ENCODE assay signal across 11 cellular contexts in the genomic region with DNA sequence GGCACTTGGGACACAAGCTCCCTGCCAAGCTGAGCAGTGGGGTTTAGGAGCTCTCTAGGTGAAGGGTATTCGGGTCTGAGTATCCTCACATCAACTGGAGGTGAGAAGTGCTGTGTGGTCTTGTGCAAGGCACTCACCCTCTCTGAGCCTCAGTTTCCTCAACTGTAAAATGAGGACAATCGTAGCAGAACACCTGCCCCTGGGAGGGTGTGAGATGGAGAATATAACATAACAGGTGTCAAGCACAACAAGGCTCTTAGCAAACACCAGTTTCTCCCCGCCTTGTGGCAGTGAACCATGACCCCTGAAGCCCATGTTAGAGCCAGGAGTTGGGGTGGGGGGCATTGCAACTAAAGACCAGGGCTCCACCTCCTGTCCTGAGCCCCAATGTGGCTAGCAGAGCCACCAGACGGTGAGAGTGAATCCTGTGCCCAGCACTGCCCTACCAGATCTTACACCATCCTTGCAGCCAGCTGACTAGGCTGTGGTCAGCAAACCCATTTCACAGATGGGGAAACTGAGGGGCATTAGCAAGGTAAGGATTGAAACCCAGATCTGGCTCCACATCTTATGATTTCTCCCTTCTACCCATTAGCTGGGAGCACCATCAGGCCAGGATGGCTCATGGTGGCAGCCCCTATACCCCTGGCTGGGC. TPM values are rescaled to one million over a fixed set of nuclear protein-coding genes. Genes with fewer than 3 reads are reported as not detected.
A peak's percentile ranks its signal among the peaks of the same experiment; 100 is the strongest.
DNase-seq lines count a peak whose midpoint lies in the region; ATAC-seq and TF ChIP-seq lines count a peak whose summit lies in the region.
"Had no signal": no experiment of that assay in that cellular context is flagged by ENCODE, and none has a peak within 500 bp of the region (broad histone marks: within the 10 kb centered on the region; RNA-seq: fewer than 3 reads in every experiment).

No MANE protein-coding gene starts in this region.

- H3K27ac ChIP-seq in heart right ventricle (peak overlapping the region; percentile 9 to 98 (median 94)), coronary artery (peak overlapping the region; percentile 50 to 98), uterus (peak overlapping the region; percentile 96 to 97)

- intact Hi-C loops in heart right ventricle (cut with DNase I) (loop anchor here in 6 of 10 donors (2.0 to 5.0 kb wide), 2 partner anchors 117 to 118 kb away; no protein-coding TSS in a partner anchor), left ventricle myocardium superior (cut with micrococcal nuclease) (no loop called here), uterus (cut with DNase I; ENCODE audit: low total_unique reads) (no loop called here), left colon (cut with DNase I, micrococcal nuclease) (no loop called here)

- TF ChIP-seq CTCF in heart right ventricle (IDR thresholded peaks at IDR 0.05): no peak
- TF ChIP-seq CTCF in coronary artery (IDR thresholded peaks at IDR 0.05): no peak
- no peak for TF ChIP-seq CTCF in neural crest cell (conservative IDR thresholded peaks at IDR 0.05)
- no peak for TF ChIP-seq CTCF in uterus (IDR thresholded peaks at IDR 0.05)

- TF ChIP-seq POLR2A in uterus (IDR thresholded peaks at IDR 0.05): no peak

- 87% methylated on average over 4 of the region's 4 CpGs for WGBS in heart right ventricle, 2 donors

- H3K4me1 Mint-ChIP-seq in neural crest cell: peaks cover 51% of the 10 kb centered on the region

- peaks cover 37% of the 10 kb centered on the region for H3K27me3 Mint-ChIP-seq in neural crest cell (ENCODE audit: low read depth)

- H3K27ac Mint-ChIP-seq in neural crest cell (ENCODE audit: unreplicated experiment): no peak overlapping the region

- H3K9me3 ChIP-seq in heart right ventricle (no peaks in the 10 kb centered on the region), uterus (no peaks in the 10 kb centered on the region)

- no peaks in the 10 kb centered on the region for H3K9me3 Mint-ChIP-seq in neural crest cell

- peaks cover 0 to 18% (median 4%) of the 10 kb centered on the region in 7 donors for H3K27me3 ChIP-seq in heart right ventricle
- no peaks in the 10 kb centered on the region for H3K27me3 ChIP-seq in uterus

- no peak for ATAC-seq in heart right ventricle
- no peak for ATAC-seq in left ventricle myocardium superior
- ATAC-seq in left colon: no peak
- ATAC-seq: PC-3 had no signal

- H3K36me3 ChIP-seq in heart right ventricle (peaks cover 0 to 3% (median 0%) of the 10 kb centered on the region in 9 donors), uterus (no peaks in the 10 kb centered on the region)

- H3K4me3 ChIP-seq in heart right ventricle (no peak overlapping the region), coronary artery (no peak overlapping the region), uterus (no peak overlapping the region)

- no peaks in the 10 kb centered on the region for H3K36me3 Mint-ChIP-seq in neural crest cell (ENCODE audit: low read depth)

- H3K4me1 ChIP-seq in heart right ventricle (peaks cover 21 to 78% (median 69%) of the 10 kb centered on the region in 9 donors), uterus (peaks cover 0 to 12% of the 10 kb centered on the region in 2 donors)

- DNase-seq in heart right ventricle (no peak), left ventricle myocardium superior (no peak), coronary artery (ENCODE audit: low spot score) (no peak), neural crest cell (ENCODE audit: low read depth, low spot score) (no peak), uterus (no peak), NCI-H146 treated with DMSO at 0.1 percent for 48 hours (lab: John Stamatoyannopoulos, UW; ENCODE audit: unreplicated experiment) (no peak), NCI-H526 treated with DMSO at 0.1 percent for 48 hours (lab: John Stamatoyannopoulos, UW) (no peak), left colon (no peak)
- DNase-seq: activated effector memory CD4-positive, alpha-beta T cell treated with Interleukin-2 at 50 U/mL for 16 hours; central memory CD4-positive, alpha-beta T cell had no signal

- H3K4me3 Mint-ChIP-seq in neural crest cell: peak overlapping the region; percentile 65

RNA-seq across cellular contexts. Expression of gene PLXND1, which starts 2.6 kb away (rescaled TPM):
- total RNA-seq in heart right ventricle (100 to 1,000 TPM in 1 of 10 donors, 10 to 100 TPM in 9; 40.9 to 106 (median 62.8) TPM), left ventricle myocardium superior (56.6 TPM), neural crest cell (39.4 and 44.3 TPM in 2 replicates), uterus (100 to 1,000 TPM in 3 of 4 donors, 10 to 100 TPM in 1; 54.7 to 343 (median 121) TPM), left colon (10 to 100 TPM; 16.5 to 38.8 TPM)
- polyA plus RNA-seq in heart right ventricle: 100 to 1,000 TPM in 1 of 2 donors, 10 to 100 TPM in 1; 71.2 to 169 TPM

Comparison
In these comparisons a context has a peak if more than half of its experiments do, and no peak if none do; other contexts are left out.
1. intact Hi-C loops: an anchor here in heart right ventricle (2.0 to 5.0 kb wide); none called in left ventricle myocardium superior, uterus and left colon.